ENCODE assay signal across 23 cellular contexts in the genomic region with DNA sequence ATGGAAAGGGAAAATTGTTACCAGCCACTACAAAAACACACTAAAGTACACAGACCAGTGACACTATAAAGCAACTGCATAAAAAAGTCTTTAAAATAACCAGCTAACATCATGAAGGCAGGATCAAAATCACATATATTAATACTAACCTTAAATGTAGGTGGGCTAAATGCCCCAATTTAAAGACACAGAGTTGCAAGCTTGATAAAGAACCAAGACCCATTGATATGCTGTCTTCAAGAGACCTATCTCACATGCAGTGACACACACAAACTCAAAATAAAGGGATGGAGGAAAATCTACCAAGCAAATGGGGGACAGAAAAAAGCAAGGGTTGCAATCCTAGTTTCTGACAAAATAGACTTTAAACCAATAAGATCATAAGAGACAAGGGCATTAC.
"Had no signal": no experiment of that assay in that cellular context is flagged by ENCODE, and none has a peak within 500 bp of the region (broad histone marks: within the 10 kb centered on the region; RNA-seq: fewer than 3 reads in every experiment).

No MANE protein-coding gene starts in this region.

- DNase-seq: colonic mucosa; cortex of kidney; dermis blood vessel endothelial cell; dorsolateral prefrontal cortex; effector CD4-positive, alpha-beta T cell; effector CD8-positive, alpha-beta T cell; effector memory CD4-positive, alpha-beta T cell; effector memory CD8-positive, alpha-beta T cell; endodermal cell; erythroblast; esophagus squamous epithelium; foreskin fibroblast; foreskin keratinocyte; foreskin melanocyte; gastrocnemius medialis; glutamatergic neuron; head of caudate nucleus; heart left ventricle; heart right ventricle had no signal

- H3K36me3 ChIP-seq: colonic mucosa, esophagus muscularis mucosa, esophagus squamous epithelium, gastrocnemius medialis, gastroesophageal sphincter, heart left ventricle, heart right ventricle had no signal

- H3K4me1 ChIP-seq: colonic mucosa, esophagus muscularis mucosa, esophagus squamous epithelium, foreskin keratinocyte, gastrocnemius medialis, gastroesophageal sphincter, heart left ventricle, heart right ventricle had no signal

- H3K4me3 ChIP-seq: colonic mucosa, coronary artery, dorsolateral prefrontal cortex, esophagus muscularis mucosa, esophagus squamous epithelium, gastrocnemius medialis, gastroesophageal sphincter, heart left ventricle, heart right ventricle had no signal

- H3K27ac ChIP-seq: colonic mucosa, coronary artery, dorsolateral prefrontal cortex, epithelial cell of prostate, esophagus muscularis mucosa, esophagus squamous epithelium, foreskin keratinocyte, gastrocnemius medialis, gastroesophageal sphincter, heart left ventricle, heart right ventricle had no signal

- H3K9me3 ChIP-seq: colonic mucosa, gastrocnemius medialis had no signal
